In genomic region chr6:105645958-105646357, GRCh38 we compare ENCODE assay signal across 12 cellular contexts.
DNase-seq lines count a peak whose midpoint lies in the region; ATAC-seq and TF ChIP-seq lines count a peak whose summit lies in the region.
"Had no signal": no experiment of that assay in that cellular context is flagged by ENCODE, and none has a peak within 500 bp of the region (broad histone marks: within the 10 kb centered on the region; RNA-seq: fewer than 3 reads in every experiment).

No MANE protein-coding gene starts in this region.

- no peak for ATAC-seq in esophagus mucosa

- H3K9me3 Mint-ChIP-seq in activated naive CD4-positive, alpha-beta T cell treated with anti-CD3 and anti-CD28 coated beads, Interleukin-2, amount 10 ng/mL, durations not matched to agents 7 days and 5 days, result peaks cover 9% of the 10 kb centered on the region
- H3K9me3 Mint-ChIP-seq in activated naive CD4-positive, alpha-beta T cell treated with anti-CD3 and anti-CD28 coated beads for 36 hours, result no peaks in the 10 kb centered on the region
- no peaks in the 10 kb centered on the region for H3K9me3 Mint-ChIP-seq in type B pancreatic cell
- H3K9me3 Mint-ChIP-seq: mesothelial cell of epicardium had no signal

- DNase-seq in activated naive CD4-positive, alpha-beta T cell treated with anti-CD3 and anti-CD28 coated beads, Interleukin-2, amount 10 ng/mL, durations not matched to agents 7 days and 5 days, result no peak
- no peak for DNase-seq in activated naive CD4-positive, alpha-beta T cell treated with anti-CD3 and anti-CD28 coated beads for 36 hours
- DNase-seq in activated T-cell treated with anti-CD3 and anti-CD28 coated beads, Interleukin-2, amount 50 U/mL, for 48 hours, result peak; percentile 45 to 49
- DNase-seq in left kidney (ENCODE audit: low read depth, low spot score) (peak; percentile 27), mesenteric fat pad (ENCODE audit: low spot score) (no peak), type B pancreatic cell (ENCODE audit: extremely low spot score, unreplicated experiment) (no peak), HUDEP-2 (lab: John Stamatoyannopoulos, UW; ENCODE audit: unreplicated experiment in 76 of 76) (no peak)
- DNase-seq: kidney, NCI-H146, NCI-H446 had no signal

- H3K27ac Mint-ChIP-seq in activated naive CD4-positive, alpha-beta T cell treated with anti-CD3 and anti-CD28 coated beads, Interleukin-2, amount 10 ng/mL, durations not matched to agents 7 days and 5 days, result peak overlapping the region; percentile 79
- no peak overlapping the region for H3K27ac Mint-ChIP-seq in activated naive CD4-positive, alpha-beta T cell treated with anti-CD3 and anti-CD28 coated beads for 36 hours
- no peak overlapping the region for H3K27ac Mint-ChIP-seq in type B pancreatic cell
- H3K27ac Mint-ChIP-seq: mesothelial cell of epicardium had no signal

- TF ChIP-seq CTCF in type B pancreatic cell (conservative IDR thresholded peaks at IDR 0.05), result no peak

- CTCF ChIA-PET in activated naive CD4-positive, alpha-beta T cell treated with anti-CD3 and anti-CD28 coated beads, Interleukin-2, amount 10 ng/mL, durations not matched to agents 7 days and 5 days (lab: Charles Lee), result interaction anchor here (1.0 kb wide), 1 partner anchor 337 kb away, joined by 3 read pairs; no protein-coding TSS in a partner anchor
- CTCF ChIA-PET in activated naive CD4-positive, alpha-beta T cell treated with anti-CD3 and anti-CD28 coated beads for 36 hours (lab: Charles Lee), result no interaction called here

- H3K27me3 Mint-ChIP-seq in activated naive CD4-positive, alpha-beta T cell treated with anti-CD3 and anti-CD28 coated beads, Interleukin-2, amount 10 ng/mL, durations not matched to agents 7 days and 5 days, result no peaks in the 10 kb centered on the region
- H3K27me3 Mint-ChIP-seq in activated naive CD4-positive, alpha-beta T cell treated with anti-CD3 and anti-CD28 coated beads for 36 hours (ENCODE audit: low read depth), result peaks cover 20% of the 10 kb centered on the region
- H3K27me3 Mint-ChIP-seq in type B pancreatic cell, result peaks cover 26% of the 10 kb centered on the region

- H3K36me3 Mint-ChIP-seq in activated naive CD4-positive, alpha-beta T cell treated with anti-CD3 and anti-CD28 coated beads, Interleukin-2, amount 10 ng/mL, durations not matched to agents 7 days and 5 days, result peaks cover 6% of the 10 kb centered on the region
- no peaks in the 10 kb centered on the region for H3K36me3 Mint-ChIP-seq in activated naive CD4-positive, alpha-beta T cell treated with anti-CD3 and anti-CD28 coated beads for 36 hours (ENCODE audit: low read depth)
- H3K36me3 Mint-ChIP-seq in type B pancreatic cell, result no peaks in the 10 kb centered on the region
- H3K36me3 Mint-ChIP-seq: mesothelial cell of epicardium had no signal

- peaks cover 79% of the 10 kb centered on the region for H3K4me1 Mint-ChIP-seq in activated naive CD4-positive, alpha-beta T cell treated with anti-CD3 and anti-CD28 coated beads, Interleukin-2, amount 10 ng/mL, durations not matched to agents 7 days and 5 days
- H3K4me1 Mint-ChIP-seq in activated naive CD4-positive, alpha-beta T cell treated with anti-CD3 and anti-CD28 coated beads for 36 hours (ENCODE audit: low read depth), result peaks cover 43% of the 10 kb centered on the region
- H3K4me1 Mint-ChIP-seq in type B pancreatic cell (ENCODE audit: unreplicated experiment), result peaks cover 7% of the 10 kb centered on the region
- H3K4me1 Mint-ChIP-seq: mesothelial cell of epicardium had no signal

- H3K4me3 Mint-ChIP-seq in activated naive CD4-positive, alpha-beta T cell treated with anti-CD3 and anti-CD28 coated beads, Interleukin-2, amount 10 ng/mL, durations not matched to agents 7 days and 5 days, result no peak overlapping the region
- no peak overlapping the region for H3K4me3 Mint-ChIP-seq in activated naive CD4-positive, alpha-beta T cell treated with anti-CD3 and anti-CD28 coated beads for 36 hours
- H3K4me3 Mint-ChIP-seq in type B pancreatic cell, result no peak overlapping the region
- H3K4me3 Mint-ChIP-seq: mesothelial cell of epicardium had no signal

- intact Hi-C loops in activated naive CD4-positive, alpha-beta T cell treated with anti-CD3 and anti-CD28 coated beads for 36 hours (cut with micrococcal nuclease), result loop anchor here (1.0 to 10.0 kb wide), 8 partner anchors 136 to 579 kb away; no protein-coding TSS in a partner anchor

Comparison
In these comparisons a context has a peak if more than half of its experiments do, and no peak if none do; other contexts are left out.
1. DNase-seq: peak in activated T-cell treated with anti-CD3 and anti-CD28 coated beads, Interleukin-2, amount 50 U/mL, for 48 hours (2 of 2) and left kidney (single experiment); none in activated naive CD4-positive, alpha-beta T cell treated with anti-CD3 and anti-CD28 coated beads, Interleukin-2, amount 10 ng/mL, durations not matched to agents 7 days and 5 days (single experiment), activated naive CD4-positive, alpha-beta T cell treated with anti-CD3 and anti-CD28 coated beads for 36 hours (single experiment), mesenteric fat pad (single experiment), type B pancreatic cell (single experiment) and HUDEP-2 (0 of 76).